ENCODE assay signal across 8 cellular contexts in the genomic region with DNA sequence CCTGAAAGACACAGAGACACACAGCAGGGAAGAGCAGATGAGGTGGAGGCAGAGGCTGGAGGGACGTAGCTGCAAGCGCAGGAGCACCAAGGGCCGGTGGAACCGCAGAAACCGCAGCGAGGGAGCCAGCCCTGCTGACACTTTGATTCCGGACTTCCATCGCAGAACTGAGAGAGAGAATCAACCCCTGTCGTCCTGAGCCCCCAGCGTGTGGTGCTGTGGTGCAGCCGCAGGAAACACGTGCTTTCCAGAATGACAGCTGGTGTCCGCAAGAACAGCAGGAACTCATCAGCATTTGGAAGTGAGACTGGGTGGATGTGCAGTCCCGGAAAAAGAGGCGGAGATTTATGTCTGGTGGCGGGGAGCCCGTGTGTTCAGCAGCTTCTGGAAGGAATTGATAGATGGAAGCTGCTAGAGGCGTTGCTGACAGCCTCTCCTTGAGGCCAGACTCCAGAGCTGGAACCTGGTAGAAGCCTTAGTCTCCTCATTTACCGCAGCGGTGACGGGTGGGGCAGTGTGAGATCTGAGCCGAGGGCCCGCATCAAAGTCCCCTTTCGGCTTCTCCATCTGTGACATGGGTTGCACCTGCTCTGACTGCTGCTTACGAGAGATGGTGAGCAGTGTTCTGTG. TPM values are rescaled to one million over a fixed set of nuclear protein-coding genes. Genes with fewer than 3 reads are reported as not detected.
A peak's percentile ranks its signal among the peaks of the same experiment; 100 is the strongest.
DNase-seq lines count a peak whose midpoint lies in the region; ATAC-seq and TF ChIP-seq lines count a peak whose summit lies in the region.

No MANE protein-coding gene starts in this region.

- no peaks in the 10 kb centered on the region for H3K27me3 ChIP-seq in A673 (replicated peaks; ENCODE audit: insufficient read depth, low read depth, low read length, poor library complexity)
- H3K27me3 ChIP-seq in naive thymus-derived CD4-positive, alpha-beta T cell (ENCODE audit: control insufficient read depth in 2 of 2, insufficient read depth in 2 of 2, low read length in 2 of 2), result no peaks in the 10 kb centered on the region

- BruUV-seq in A673 (replicated peaks; lab: Mats Ljungman, UMichigan) (no TSS peak), OCI-LY7 (replicated peaks; lab: Mats Ljungman, UMichigan) (no TSS peak)

- H3K4me1 Mint-ChIP-seq in activated T-cell treated with anti-CD3 and anti-CD28 coated beads, Interleukin-2, amount 50 U/mL, for 72 hours (ENCODE audit: low read depth), result peaks cover 20% of the 10 kb centered on the region
- H3K4me1 Mint-ChIP-seq in naive thymus-derived CD4-positive, alpha-beta T cell, result peaks cover 14 to 28% (median 21%) of the 10 kb centered on the region in 7 donors

- peak overlapping the region; percentile 2 for H3K27ac Mint-ChIP-seq in activated T-cell treated with anti-CD3 and anti-CD28 coated beads, Interleukin-2, amount 50 U/mL, for 72 hours
- H3K27ac Mint-ChIP-seq in naive thymus-derived CD4-positive, alpha-beta T cell, result peak overlapping the region; percentile 19 to 86 (median 52)

- no peaks in the 10 kb centered on the region for H4K20me1 ChIP-seq in OCI-LY7 (ENCODE audit: insufficient read depth, low read length)

- CTCF ChIA-PET in A673 (lab: Charles Lee) (no interaction called here), OCI-LY7 (lab: Charles Lee; ENCODE audit: unreplicated experiment) (no interaction called here)
- CTCF ChIA-PET in naive thymus-derived CD4-positive, alpha-beta T cell (lab: Charles Lee), result interaction anchor here (0.5 kb wide), 1 partner anchor 73 kb away, joined by 3 read pairs; no protein-coding TSS in a partner anchor

- peaks cover 3 to 5% of the 10 kb centered on the region in 2 donors for H3K9me3 Mint-ChIP-seq in activated T-cell treated with anti-CD3 and anti-CD28 coated beads, Interleukin-2, amount 50 U/mL, for 72 hours
- H3K9me3 Mint-ChIP-seq in naive thymus-derived CD4-positive, alpha-beta T cell, result peaks cover 0 to 17% (median 8%) of the 10 kb centered on the region in 11 donors

- H3K36me3 ChIP-seq in A673 (ENCODE audit: insufficient read depth, low read length, poor library complexity, severe bottlenecking) (no peaks in the 10 kb centered on the region), OCI-LY7 (ENCODE audit: insufficient read depth, low read length) (no peaks in the 10 kb centered on the region)
- H3K36me3 ChIP-seq in naive thymus-derived CD4-positive, alpha-beta T cell (ENCODE audit: control insufficient read depth in 2 of 3, insufficient read depth in 3 of 3, low read length in 3 of 3), result no peaks in the 10 kb centered on the region

- H3K27ac ChIP-seq in A673 (ENCODE audit: low read depth, low read length, poor library complexity, severe bottlenecking), result peak overlapping the region; percentile 40
- H3K27ac ChIP-seq in OCI-LY7 (ENCODE audit: low read depth, low read length, poor library complexity, severe bottlenecking), result no peak overlapping the region
- no peak overlapping the region for H3K27ac ChIP-seq in naive thymus-derived CD4-positive, alpha-beta T cell (ENCODE audit: low read depth, low read length)
- peak overlapping the region; percentile 40 for H3K27ac ChIP-seq in temporal lobe (ENCODE audit: low read depth, low read length)

- H3K4me2 ChIP-seq in OCI-LY7 (ENCODE audit: low read length), result peak overlapping the region; percentile 47

- H3K4me3 ChIP-seq in A673 (ENCODE audit: low read depth, low read length, poor library complexity, severe bottlenecking) (no peak overlapping the region), OCI-LY7 (ENCODE audit: low read depth, low read length, poor library complexity, severe bottlenecking) (no peak overlapping the region)
- peak overlapping the region; percentile 49 for H3K4me3 ChIP-seq in naive thymus-derived CD4-positive, alpha-beta T cell (ENCODE audit: low read length)

- peak overlapping the region; percentile 77 for H3K4me3 Mint-ChIP-seq in activated T-cell treated with anti-CD3 and anti-CD28 coated beads, Interleukin-2, amount 50 U/mL, for 72 hours
- H3K4me3 Mint-ChIP-seq in naive thymus-derived CD4-positive, alpha-beta T cell, result peak overlapping the region; percentile 76 to 93 (median 84)

- peak; percentile 62 for TF ChIP-seq CTCF in A673 (conservative IDR thresholded peaks at IDR 0.05; ENCODE audit: low read depth, low read length)
- peak; percentile 61 for TF ChIP-seq CTCF in OCI-LY7 (conservative IDR thresholded peaks at IDR 0.05; ENCODE audit: low read length)

- peaks cover 23% of the 10 kb centered on the region for H3K27me3 Mint-ChIP-seq in activated T-cell treated with anti-CD3 and anti-CD28 coated beads, Interleukin-2, amount 50 U/mL, for 72 hours (ENCODE audit: low read depth)
- H3K27me3 Mint-ChIP-seq in naive thymus-derived CD4-positive, alpha-beta T cell, result peaks cover 0 to 28% (median 0%) of the 10 kb centered on the region in 5 donors

- no peaks in the 10 kb centered on the region for H3K79me2 ChIP-seq in OCI-LY7 (ENCODE audit: insufficient read depth, low read depth, low read length)

- peaks cover 15% of the 10 kb centered on the region for H3K4me1 ChIP-seq in A673 (ENCODE audit: insufficient read depth, low read length, poor library complexity, severe bottlenecking)
- peaks cover 14% of the 10 kb centered on the region for H3K4me1 ChIP-seq in OCI-LY7 (ENCODE audit: insufficient read depth, low read length, poor library complexity, severe bottlenecking)
- peaks cover 18 to 21% of the 10 kb centered on the region in 2 donors for H3K4me1 ChIP-seq in naive thymus-derived CD4-positive, alpha-beta T cell (ENCODE audit: control insufficient read depth in 2 of 2, insufficient read depth in 2 of 2, low read length in 2 of 2)

- no peaks in the 10 kb centered on the region for H3K9me2 ChIP-seq in OCI-LY7 (ENCODE audit: insufficient read depth, low read length)

- intact Hi-C loops in A673 (cut with micrococcal nuclease; ENCODE audit: unreplicated experiment), result no loop called here
- intact Hi-C loops in OCI-LY7 (cut with micrococcal nuclease; ENCODE audit: unreplicated experiment), result no loop called here
- intact Hi-C loops in naive thymus-derived CD4-positive, alpha-beta T cell (cut with micrococcal nuclease), result loop anchor here (1.0 to 2.0 kb wide), 5 partner anchors 18 to 108 kb away; a partner anchor contains a TSS

- POLR2A ChIA-PET in A673 (lab: Charles Lee; ENCODE audit: low non-redundant PET) (no interaction called here), OCI-LY7 (lab: Charles Lee) (no interaction called here)
- POLR2A ChIA-PET in naive thymus-derived CD4-positive, alpha-beta T cell (lab: Charles Lee), result interaction anchor here (0.7 to 2.9 kb wide), 4 partner anchors 22 to 92 kb away, joined by 3 to 9 read pairs (median 4); a partner anchor contains a TSS

- DNase-seq in A673 (ENCODE audit: low spot score) (peak; percentile 97), HK-2 (ENCODE audit: unreplicated experiment) (peak; percentile 26), OCI-LY7 (ENCODE audit: low spot score) (peak; percentile 65), fibroblast of gingiva (ENCODE audit: low read depth) (peak; percentile 89)
- peak; percentile 63 to 65 for DNase-seq in activated T-cell treated with anti-CD3 and anti-CD28 coated beads, Interleukin-2, amount 50 U/mL, for 72 hours
- DNase-seq in naive thymus-derived CD4-positive, alpha-beta T cell, result peak; percentile 15 to 63 (median 46)

- H3K9me3 ChIP-seq in A673 (ENCODE audit: low read depth, low read length, poor library complexity, severe bottlenecking) (peaks cover 9% of the 10 kb centered on the region), OCI-LY7 (ENCODE audit: low read length) (peaks cover 7% of the 10 kb centered on the region; the same call in 1 of the 2 replicates)
- H3K9me3 ChIP-seq in naive thymus-derived CD4-positive, alpha-beta T cell (ENCODE audit: control insufficient read depth in 2 of 3, low read length in 3 of 3), result peaks cover 0 to 9% (median 0%) of the 10 kb centered on the region in 3 experiments

- peaks cover 9 to 10% of the 10 kb centered on the region in 2 donors for H3K36me3 Mint-ChIP-seq in activated T-cell treated with anti-CD3 and anti-CD28 coated beads, Interleukin-2, amount 50 U/mL, for 72 hours (ENCODE audit: insufficient read depth in 2 of 2)
- peaks cover 0 to 10% (median 6%) of the 10 kb centered on the region in 5 donors for H3K36me3 Mint-ChIP-seq in naive thymus-derived CD4-positive, alpha-beta T cell

- ATAC-seq in GM18909 (IDR thresholded peaks at IDR 0.05; ENCODE audit: poor library complexity, unreplicated experiment), result peak; percentile 59
- peak; percentile 83 to 86 for ATAC-seq in activated T-cell treated with anti-CD3 and anti-CD28 coated beads, Interleukin-2, amount 50 U/mL, for 72 hours (replicated peaks in 1 of 2)
- peak; percentile 84 for ATAC-seq in naive thymus-derived CD4-positive, alpha-beta T cell

- H2AFZ ChIP-seq in OCI-LY7 (ENCODE audit: low read length), result no peak overlapping the region

RNA-seq across cellular contexts. Expression of a gene that starts 21.9 kb away (rescaled TPM):
- 163 and 171 TPM in 2 replicates for total RNA-seq in A673 (2021)
- 157 and 204 TPM in 2 replicates for total RNA-seq in OCI-LY7 (2014; rRNA removed; shearing (Covaris generic))
- 142 and 147 TPM in 2 replicates for total RNA-seq in OCI-LY7 (2022)
- total RNA-seq in activated T-cell treated with anti-CD3 and anti-CD28 coated beads, Interleukin-2, amount 50 U/mL, for 72 hours, result 100 to 1,000 TPM; 165 to 177 TPM
- 100 to 1,000 TPM; 150 to 268 (median 174) TPM for total RNA-seq in naive thymus-derived CD4-positive, alpha-beta T cell
- 10 to 100 TPM; 65.5 to 75.8 TPM for polyA plus RNA-seq in naive thymus-derived CD4-positive, alpha-beta T cell
- 412 TPM for total RNA-seq in temporal lobe

RNA-seq across cellular contexts. Expression of a gene that starts 44.4 kb away (rescaled TPM):
- 48.6 and 51.0 TPM in 2 replicates for total RNA-seq in A673 (2021)
- 18.2 and 18.7 TPM in 2 replicates for total RNA-seq in OCI-LY7 (2014; rRNA removed; shearing (Covaris generic))
- total RNA-seq in OCI-LY7 (2022), result 33.0 and 38.9 TPM in 2 replicates
- 10 to 100 TPM; 40.0 to 47.8 TPM for total RNA-seq in activated T-cell treated with anti-CD3 and anti-CD28 coated beads, Interleukin-2, amount 50 U/mL, for 72 hours
- 10 to 100 TPM; 13.6 to 26.3 (median 24.1) TPM for total RNA-seq in naive thymus-derived CD4-positive, alpha-beta T cell
- polyA plus RNA-seq in naive thymus-derived CD4-positive, alpha-beta T cell, result 10 to 100 TPM; 36.7 to 51.3 TPM
- total RNA-seq in temporal lobe, result 26.8 TPM

RNA-seq across cellular contexts. Expression of a gene that starts 44.7 kb away (rescaled TPM):
- total RNA-seq in A673 (2021) (35.4 and 39.8 TPM in 2 replicates), OCI-LY7 (2022) (36.3 and 38.7 TPM in 2 replicates), temporal lobe (32.2 TPM)
- 26.1 and 29.2 TPM in 2 replicates for total RNA-seq in OCI-LY7 (2014; rRNA removed; shearing (Covaris generic))
- total RNA-seq in activated T-cell treated with anti-CD3 and anti-CD28 coated beads, Interleukin-2, amount 50 U/mL, for 72 hours, result 10 to 100 TPM; 29.3 TPM
- total RNA-seq in naive thymus-derived CD4-positive, alpha-beta T cell, result 10 to 100 TPM; 29.9 to 38.9 (median 36.4) TPM
- 10 to 100 TPM; 46.2 to 51.7 TPM for polyA plus RNA-seq in naive thymus-derived CD4-positive, alpha-beta T cell

Comparison
In these comparisons a context has a peak if more than half of its experiments do, and no peak if none do; other contexts are left out.
1. DNase-seq: peak in every context shown above with its lines; median percentile 97 in A673; 89 in fibroblast of gingiva; 65 in OCI-LY7; 64 in activated T-cell treated with anti-CD3 and anti-CD28 coated beads, Interleukin-2, amount 50 U/mL, for 72 hours; 46 in naive thymus-derived CD4-positive, alpha-beta T cell; 26 in HK-2.
2. H3K27ac ChIP-seq: peak in A673 (single experiment) and temporal lobe (single experiment); none in OCI-LY7 (single experiment) and naive thymus-derived CD4-positive, alpha-beta T cell (single experiment).
3. intact Hi-C loops: an anchor here in naive thymus-derived CD4-positive, alpha-beta T cell (1.0 to 2.0 kb wide); none called in A673 and OCI-LY7.
4. Peak in every context shown above with its lines, with median percentiles within 50 percentile points of each other: ATAC-seq.